In the genomic region with DNA sequence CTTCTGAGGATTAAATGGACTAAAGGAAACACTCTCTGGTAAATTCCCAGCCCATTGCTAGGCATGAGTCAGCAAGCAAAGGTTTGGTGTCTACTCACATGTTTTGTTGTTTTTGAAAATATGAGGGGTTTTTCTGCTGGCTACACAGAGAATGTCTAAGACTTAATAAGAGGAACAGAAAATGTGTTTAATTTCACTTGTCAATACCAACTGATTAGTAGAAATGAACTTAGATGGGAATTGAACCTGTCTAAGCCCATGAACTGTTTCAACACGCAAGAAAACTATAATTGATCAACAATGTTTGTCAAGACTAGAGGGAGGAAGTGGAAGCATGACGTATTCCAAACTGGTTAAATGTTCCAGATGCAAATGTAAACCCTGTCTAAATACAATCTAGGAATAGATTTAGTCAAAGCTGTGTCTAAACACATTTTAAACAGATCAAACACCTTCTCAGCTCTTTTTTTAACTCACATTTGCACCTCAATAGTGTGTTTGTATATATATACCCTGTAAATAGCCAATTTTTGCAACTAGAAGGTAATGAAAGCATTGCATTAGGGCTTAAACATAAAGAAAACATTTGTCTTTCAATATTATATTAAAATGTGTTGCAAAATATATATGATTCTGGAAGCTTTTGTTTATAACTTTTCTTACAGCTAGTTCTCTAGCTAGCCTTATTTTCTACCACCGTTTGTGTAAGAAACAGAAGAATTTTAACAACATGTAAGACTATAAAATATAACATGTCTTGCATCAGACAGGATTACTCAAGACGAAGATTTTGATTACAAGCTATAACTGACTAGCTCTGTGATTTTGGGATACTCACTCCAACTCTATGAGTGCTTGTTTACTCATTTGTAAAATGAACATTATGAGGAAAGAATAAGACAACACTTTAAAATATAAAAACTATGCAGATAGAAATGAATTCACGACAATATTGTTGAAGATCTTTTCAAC, we compare ENCODE assay signal across 12 cellular contexts.
DNase-seq lines count a peak whose midpoint lies in the region; ATAC-seq, FAIRE-seq and TF ChIP-seq lines count a peak whose summit lies in the region.
"Had no signal": no experiment of that assay in that cellular context is flagged by ENCODE, and none has a peak within 500 bp of the region (broad histone marks: within the 10 kb centered on the region; RNA-seq: fewer than 3 reads in every experiment).

No MANE protein-coding gene starts in this region.

- no peaks in the 10 kb centered on the region for H3K36me3 Mint-ChIP-seq in CD4-positive, alpha-beta T cell (ENCODE audit: low read depth)

- CTCF ChIA-PET in endothelial cell of umbilical vein (lab: Charles Lee), result interaction anchor here (0.6 to 1.5 kb wide), 4 partner anchors 8 to 613 kb away, joined by 3 to 5 read pairs (median 4); no protein-coding TSS in a partner anchor
- CTCF ChIA-PET in CD4-positive, alpha-beta T cell (lab: Charles Lee), result no interaction called here

- no peaks in the 10 kb centered on the region for H3K27me3 Mint-ChIP-seq in CD4-positive, alpha-beta T cell

- no peak for TF ChIP-seq POLR2A in endothelial cell of umbilical vein (IDR thresholded peaks at IDR 0.05; ENCODE audit: low read depth, low read length)

- DNase-seq in GM12864 (ENCODE audit: low read depth), result peak; percentile 30
- peak; percentile 79 for DNase-seq in endothelial cell of umbilical vein (ENCODE audit: low read depth, low spot score)
- no peak for DNase-seq in CD4-positive, alpha-beta T cell
- DNase-seq in frontal cortex (ENCODE audit: low spot score in 2 of 2), result no peak
- no peak for DNase-seq in caudate nucleus (lab: John Stamatoyannopoulos, UW)
- DNase-seq in ureter (ENCODE audit: low spot score), result no peak
- DNase-seq: activated naive CD4-positive, alpha-beta T cell treated with Interleukin-2 at 50 U/mL for 16 hours; right cardiac atrium; thyroid gland had no signal

- FAIRE-seq in endothelial cell of umbilical vein (lab: Jason Lieb, UNC), result peak; percentile 40
- FAIRE-seq in frontal cortex (lab: Jason Lieb, UNC), result no peak

- no peaks in the 10 kb centered on the region for H3K9me1 ChIP-seq in endothelial cell of umbilical vein (replicated peaks; ENCODE audit: control insufficient read depth, extremely low read depth, insufficient read depth, low read length)

- H3K4me2 ChIP-seq in endothelial cell of umbilical vein (ENCODE audit: insufficient read depth, low read length), result peak overlapping the region; percentile 89

- no peaks in the 10 kb centered on the region for H3K27me3 ChIP-seq in endothelial cell of umbilical vein (ENCODE audit: control insufficient read depth in 2 of 2, insufficient read depth in 2 of 2, low read length in 2 of 2)
- H3K27me3 ChIP-seq in CD4-positive, alpha-beta T cell (ENCODE audit: control insufficient read depth, insufficient read depth, low read length), result no peaks in the 10 kb centered on the region
- H3K27me3 ChIP-seq: thyroid gland had no signal

- H4K20me1 ChIP-seq in endothelial cell of umbilical vein (replicated peaks; ENCODE audit: control insufficient read depth, extremely low read depth, insufficient read depth, low read length), result no peaks in the 10 kb centered on the region

- no peak overlapping the region for H3K27ac Mint-ChIP-seq in CD4-positive, alpha-beta T cell

- intact Hi-C loops in endothelial cell of umbilical vein (cut with micrococcal nuclease), result loop anchor here (1.0 kb wide), 1 partner anchor 22 kb away; no protein-coding TSS in a partner anchor
- intact Hi-C loops in CD4-positive, alpha-beta T cell (cut with DNase I, micrococcal nuclease), result no loop called here

- H3K4me3 ChIP-seq in GM12864 (ENCODE audit: low read depth, low read length), result no peak overlapping the region
- H3K4me3 ChIP-seq in endothelial cell of umbilical vein (replicated peaks in 1 of 3; ENCODE audit: insufficient read depth in 1 of 3, low read depth in 1 of 3, low read length in 3 of 3), result no peak overlapping the region
- H3K4me3 ChIP-seq: thyroid gland had no signal

- peak overlapping the region; percentile 89 for H3K27ac ChIP-seq in endothelial cell of umbilical vein (ENCODE audit: insufficient read depth, low read depth, low read length)
- no peak overlapping the region for H3K27ac ChIP-seq in CD4-positive, alpha-beta T cell (ENCODE audit: low read depth, low read length)
- no peak overlapping the region for H3K27ac ChIP-seq in caudate nucleus (ENCODE audit: low read depth, low read length)
- H3K27ac ChIP-seq: thyroid gland had no signal

- H3K9me3 ChIP-seq in endothelial cell of umbilical vein (replicated peaks; ENCODE audit: control insufficient read depth, insufficient read depth, low read length), result no peaks in the 10 kb centered on the region
- no peaks in the 10 kb centered on the region for H3K9me3 ChIP-seq in CD4-positive, alpha-beta T cell (ENCODE audit: control insufficient read depth, low read length)
- H3K9me3 ChIP-seq: thyroid gland had no signal

- H3K79me2 ChIP-seq in endothelial cell of umbilical vein (ENCODE audit: control insufficient read depth, insufficient read depth, low read length), result no peaks in the 10 kb centered on the region

- H3K9me3 Mint-ChIP-seq in CD4-positive, alpha-beta T cell, result no peaks in the 10 kb centered on the region

- dilution Hi-C loops in endothelial cell of umbilical vein (cut with MboI; ENCODE audit: extremely low pct_ligation_motif_present, low sequenced_read_pairs), result no loop called here

- H3K9ac ChIP-seq in endothelial cell of umbilical vein (replicated peaks; ENCODE audit: extremely low read depth, insufficient read depth, low read length), result peak overlapping the region; percentile 28

- H3K4me1 ChIP-seq in endothelial cell of umbilical vein (ENCODE audit: control insufficient read depth, extremely low read depth, insufficient read depth, low read length), result peaks cover 23% of the 10 kb centered on the region
- H3K4me1 ChIP-seq: thyroid gland had no signal

- H3K4me1 Mint-ChIP-seq in CD4-positive, alpha-beta T cell (ENCODE audit: low read depth), result no peaks in the 10 kb centered on the region

- H3K4me3 Mint-ChIP-seq in CD4-positive, alpha-beta T cell, result no peak overlapping the region

- no peaks in the 10 kb centered on the region for H3K36me3 ChIP-seq in endothelial cell of umbilical vein (ENCODE audit: control insufficient read depth in 2 of 2, extremely low read depth in 1 of 2, insufficient read depth in 2 of 2, low read length in 2 of 2)
- H3K36me3 ChIP-seq: thyroid gland had no signal

- TSS peak; percentile 19 for BruUV-seq in endothelial cell of umbilical vein (replicated peaks; lab: Mats Ljungman, UMichigan)

- H2AFZ ChIP-seq in endothelial cell of umbilical vein (ENCODE audit: low read depth, low read length), result peak overlapping the region; percentile 85

- ATAC-seq in GM21786 (IDR thresholded peaks at IDR 0.05; ENCODE audit: unreplicated experiment), result peak; percentile 86
- peak; percentile 78 for ATAC-seq in HG03565 (IDR thresholded peaks at IDR 0.05; ENCODE audit: unreplicated experiment)
- ATAC-seq in CD4-positive, alpha-beta T cell (ENCODE audit: poor library complexity), result no peak
- ATAC-seq: right cardiac atrium, Right ventricle myocardium inferior had no signal

- no peak for TF ChIP-seq CTCF in GM12864 (IDR thresholded peaks at IDR 0.05; ENCODE audit: low read depth, low read length, missing control alignments)
- TF ChIP-seq CTCF in endothelial cell of umbilical vein (IDR thresholded peaks at IDR 0.05; ENCODE audit: extremely low read depth in 1 of 2, insufficient read depth in 1 of 2, low read depth in 1 of 2, low read length in 2 of 2), result no peak
- TF ChIP-seq CTCF in CD4-positive, alpha-beta T cell (IDR thresholded peaks at IDR 0.05), result no peak

- POLR2A ChIA-PET in endothelial cell of umbilical vein (lab: Charles Lee), result no interaction called here
- POLR2A ChIA-PET in CD4-positive, alpha-beta T cell (lab: Charles Lee), result no interaction called here

TF ChIP-seq in endothelial cell of umbilical vein, 7 proteins besides CTCF, POLR2A, EP300 and RAD21:
- TF ChIP-seq MYC (IDR thresholded peaks at IDR 0.05; ENCODE audit: low read depth, low read length) (no peak), JUN (IDR thresholded peaks at IDR 0.05; ENCODE audit: borderline replicate concordance, insufficient read depth, insufficient read length, low read depth) (peak; percentile 5), GATA2 (IDR thresholded peaks at IDR 0.05; ENCODE audit: insufficient read depth, insufficient read length, low read depth, low read length) (no peak), POLR2AphosphoS5 (IDR thresholded peaks at IDR 0.05; ENCODE audit: insufficient read depth, low read depth, low read length) (no peak), FOS (IDR thresholded peaks at IDR 0.05; ENCODE audit: borderline replicate concordance, insufficient read depth, low read length) (peak; percentile 61), EZH2 (IDR thresholded peaks at IDR 0.05; ENCODE audit: borderline replicate concordance, low read depth, low read length, severe bottlenecking) (no peak)
- TF ChIP-seq, protein P1, sequence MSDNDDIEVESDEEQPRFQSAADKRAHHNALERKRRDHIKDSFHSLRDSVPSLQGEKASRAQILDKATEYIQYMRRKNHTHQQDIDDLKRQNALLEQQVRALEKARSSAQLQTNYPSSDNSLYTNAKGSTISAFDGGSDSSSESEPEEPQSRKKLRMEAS (IDR thresholded peaks at IDR 0.05; ENCODE audit: insufficient read depth, insufficient read length), result no peak
TF ChIP-seq in endothelial cell of umbilical vein: peak in this region for 2.

Comparison
In these comparisons a context has a peak if more than half of its experiments do, and no peak if none do; other contexts are left out.
1. DNase-seq: peak in GM12864 (single experiment) and endothelial cell of umbilical vein (single experiment); none in CD4-positive, alpha-beta T cell (0 of 10), frontal cortex (0 of 2), caudate nucleus (0 of 61) and ureter (single experiment).